17 cellular contexts compared by ENCODE assay signal in the genomic region with DNA sequence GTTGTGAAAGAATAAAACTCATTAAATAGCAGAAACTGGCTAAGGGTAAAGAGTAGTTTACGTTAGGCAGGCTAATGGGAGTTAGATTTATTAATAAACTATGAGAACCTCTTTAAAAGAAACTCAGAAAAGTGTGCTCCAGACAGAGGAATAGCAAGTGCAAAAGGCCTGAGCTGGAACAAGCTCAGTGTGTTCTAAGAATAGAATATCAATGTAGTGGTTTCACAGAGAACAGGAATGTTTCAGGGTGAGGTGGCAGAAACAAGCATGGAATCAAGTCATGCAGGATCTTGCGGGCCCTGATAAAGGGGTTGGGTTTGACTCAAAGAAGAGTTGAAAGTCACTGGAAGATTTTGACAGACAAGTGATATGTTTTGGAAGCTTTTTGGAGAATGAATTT.
DNase-seq lines count a peak whose midpoint lies in the region; ATAC-seq, FAIRE-seq and TF ChIP-seq lines count a peak whose summit lies in the region.
"Had no signal": no experiment of that assay in that cellular context is flagged by ENCODE, and none has a peak within 500 bp of the region (broad histone marks: within the 10 kb centered on the region; RNA-seq: fewer than 3 reads in every experiment).

No MANE protein-coding gene starts in this region.

- H3K27me3 ChIP-seq in GM23248 (replicated peaks; ENCODE audit: insufficient read depth) (no peaks in the 10 kb centered on the region), astrocyte (ENCODE audit: insufficient read depth, low read length) (no peaks in the 10 kb centered on the region), uterus (no peaks in the 10 kb centered on the region)
- H3K27me3 ChIP-seq: BLaER1 had no signal

- H3K4me3 ChIP-seq in GM23248 (no peak overlapping the region), astrocyte (ENCODE audit: insufficient read depth, low read depth, low read length) (no peak overlapping the region), uterus (no peak overlapping the region)
- H3K4me3 ChIP-seq: BLaER1, SK-N-MC had no signal

- H3K36me3 ChIP-seq in GM23248 (ENCODE audit: low read depth) (no peaks in the 10 kb centered on the region), astrocyte (ENCODE audit: insufficient read depth, low read length) (no peaks in the 10 kb centered on the region), uterus (no peaks in the 10 kb centered on the region)

- peaks cover 13% of the 10 kb centered on the region for H3K9me3 Mint-ChIP-seq in astrocyte (ENCODE audit: unreplicated experiment)

- DNase-seq in GM23248: peak; percentile 28
- peak; percentile 39 for DNase-seq in astrocyte (ENCODE audit: low read depth)
- no peak for DNase-seq in Right ventricle myocardium superior
- peak; percentile 23 for DNase-seq in non-pigmented ciliary epithelial cell (ENCODE audit: low read depth)
- DNase-seq in uterus: no peak
- DNase-seq in NCI-H187 treated with DMSO at 0.1 percent for 48 hours (lab: John Stamatoyannopoulos, UW): no peak
- no peak for DNase-seq in activated CD8-positive, alpha-beta memory T cell treated with anti-CD3 and anti-CD28 coated beads, Interleukin-2, amount 50 U/mL, for 4 hours
- DNase-seq: CD8-positive, alpha-beta memory T cell; DMS 273 treated with DMSO at 0.1 percent for 48 hours; H9; NCI-H1436; NCI-H2081; NCI-H69; PC-3 had no signal

- H3K36me3 Mint-ChIP-seq in astrocyte (ENCODE audit: low read depth, unreplicated experiment): no peaks in the 10 kb centered on the region

- no peak for TF ChIP-seq CTCF in astrocyte (IDR thresholded peaks at IDR 0.05; ENCODE audit: insufficient read depth, low read depth, low read length)
- no peak for TF ChIP-seq CTCF in uterus (IDR thresholded peaks at IDR 0.05)

- no peak overlapping the region for H2AFZ ChIP-seq in GM23248
- no peak overlapping the region for H2AFZ ChIP-seq in astrocyte (ENCODE audit: low read depth, low read length)

- H3K4me2 ChIP-seq in GM23248 (ENCODE audit: unreplicated experiment): no peak overlapping the region
- no peak overlapping the region for H3K4me2 ChIP-seq in astrocyte (ENCODE audit: low read length)
- H3K4me2 ChIP-seq: BLaER1 had no signal

- peaks cover 8% of the 10 kb centered on the region for H3K4me1 Mint-ChIP-seq in astrocyte (ENCODE audit: low read depth, unreplicated experiment)
- H3K4me1 Mint-ChIP-seq: CD8-positive, alpha-beta memory T cell; H9 had no signal

- H3K4me1 ChIP-seq in GM23248 (ENCODE audit: insufficient read depth) (no peaks in the 10 kb centered on the region), astrocyte (ENCODE audit: insufficient read depth, low read length) (no peaks in the 10 kb centered on the region), uterus (no peaks in the 10 kb centered on the region)
- H3K4me1 ChIP-seq: BLaER1 had no signal

- ATAC-seq in Right ventricle myocardium superior (ENCODE audit: poor library complexity) (peak; percentile 91), GM21423 (IDR thresholded peaks at IDR 0.05; ENCODE audit: unreplicated experiment) (no peak)
- ATAC-seq: PC-3 had no signal

- in situ Hi-C loops in GM23248 (cut with MboI): no loop called here

- intact Hi-C loops in Right ventricle myocardium superior (cut with DNase I) (no loop called here), uterus (cut with DNase I; ENCODE audit: low total_unique reads) (no loop called here)

- H3K4me3 Mint-ChIP-seq in astrocyte (ENCODE audit: unreplicated experiment): no peak overlapping the region
- H3K4me3 Mint-ChIP-seq: CD8-positive, alpha-beta memory T cell; H9 had no signal

- WGBS in GM23248 (ENCODE audit: low coverage in 1 of 2, low lambda C conversion rate in 2 of 2, missing lambda C conversion rate in 2 of 2), 2 experiments: 82 to 91% methylated on average over 2 of the region's 2 CpGs

- H3K27ac Mint-ChIP-seq in astrocyte (ENCODE audit: unreplicated experiment): no peak overlapping the region
- H3K27ac Mint-ChIP-seq: CD8-positive, alpha-beta memory T cell; H9 had no signal

- no peaks in the 10 kb centered on the region for H3K79me2 ChIP-seq in GM23248 (ENCODE audit: insufficient read depth)
- H3K79me2 ChIP-seq in astrocyte (ENCODE audit: insufficient read depth, low read length): no peaks in the 10 kb centered on the region

- H4K20me1 ChIP-seq in GM23248 (ENCODE audit: insufficient read depth) (no peaks in the 10 kb centered on the region), astrocyte (ENCODE audit: insufficient read depth, low read length) (no peaks in the 10 kb centered on the region)
- H4K20me1 ChIP-seq: BLaER1 had no signal

- H3F3A ChIP-seq in GM23248 (ENCODE audit: insufficient read depth): no peaks in the 10 kb centered on the region

- H3K9me2 ChIP-seq in GM23248 (ENCODE audit: insufficient read depth): no peaks in the 10 kb centered on the region

- no peaks in the 10 kb centered on the region for H3K9me3 ChIP-seq in GM23248 (ENCODE audit: low read depth)
- H3K9me3 ChIP-seq in astrocyte (ENCODE audit: insufficient read depth, low read depth, low read length): peaks cover 6% of the 10 kb centered on the region
- no peaks in the 10 kb centered on the region for H3K9me3 ChIP-seq in uterus

- no peaks in the 10 kb centered on the region for H3K27me3 Mint-ChIP-seq in astrocyte (ENCODE audit: low read depth, unreplicated experiment)

- no peak overlapping the region for H3K9ac ChIP-seq in GM23248
- no peak overlapping the region for H3K9ac ChIP-seq in astrocyte (ENCODE audit: low read length)
- H3K9ac ChIP-seq: BLaER1 had no signal

- H3K27ac ChIP-seq in GM23248: no peak overlapping the region
- H3K27ac ChIP-seq in astrocyte (ENCODE audit: low read depth, low read length): no peak overlapping the region
- H3K27ac ChIP-seq in uterus: no peak overlapping the region
- H3K27ac ChIP-seq: BLaER1, SK-N-MC had no signal

- TF ChIP-seq POLR2A in uterus (IDR thresholded peaks at IDR 0.05): no peak

- no peak for FAIRE-seq in astrocyte (lab: Jason Lieb, UNC)

Comparison
In these comparisons a context has a peak if more than half of its experiments do, and no peak if none do; other contexts are left out.
1. DNase-seq: peak in GM23248 (single experiment), astrocyte (single experiment) and non-pigmented ciliary epithelial cell (single experiment); none in Right ventricle myocardium superior (single experiment), uterus (0 of 2), NCI-H187 treated with DMSO at 0.1 percent for 48 hours (single experiment) and activated CD8-positive, alpha-beta memory T cell treated with anti-CD3 and anti-CD28 coated beads, Interleukin-2, amount 50 U/mL, for 4 hours (single experiment).